Comparison of ENCODE assay signal across 1 cellular context in the genomic region with DNA sequence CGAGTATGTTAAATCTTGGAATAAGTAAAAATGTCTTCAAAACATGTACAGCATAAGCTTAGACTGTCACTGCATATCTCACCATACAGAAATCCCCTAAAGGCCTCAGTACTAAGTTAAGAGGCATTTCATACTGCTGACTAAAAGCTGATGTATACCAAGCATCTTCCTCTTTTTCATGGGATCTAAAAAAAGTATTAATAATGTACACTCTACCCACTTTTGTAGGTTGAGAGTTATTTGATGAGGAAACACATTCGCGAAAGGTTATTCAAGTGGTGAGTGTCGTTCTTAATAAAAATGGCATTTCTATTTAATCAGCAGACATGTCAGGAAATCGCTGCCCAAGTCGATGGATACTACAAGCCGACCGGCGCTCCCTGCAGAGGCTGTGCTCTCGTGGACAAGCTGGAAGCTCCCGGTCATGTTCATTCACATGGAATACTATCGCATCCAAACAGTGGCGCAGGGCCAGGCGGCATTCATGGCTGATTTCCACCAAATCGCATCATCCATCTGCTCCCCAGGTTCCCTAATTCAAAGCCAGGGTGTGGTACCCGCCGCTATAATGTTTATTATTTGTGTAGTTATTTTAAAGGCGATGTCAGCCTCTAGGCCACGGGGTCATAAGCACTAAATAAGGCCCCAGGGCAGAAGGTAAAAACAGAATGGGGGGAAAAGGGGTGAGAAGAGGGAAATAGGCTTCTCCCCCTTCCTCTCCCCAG.
A peak's percentile ranks its signal among the peaks of the same experiment; 100 is the strongest.
TF ChIP-seq lines count a peak whose summit lies in the region.

No MANE protein-coding gene starts in this region.

TF ChIP-seq in HepG2, 621 proteins besides CTCF, POLR2A, EP300 and RAD21 (continued from another document and continues in another):
- TF ChIP-seq, protein P1, sequence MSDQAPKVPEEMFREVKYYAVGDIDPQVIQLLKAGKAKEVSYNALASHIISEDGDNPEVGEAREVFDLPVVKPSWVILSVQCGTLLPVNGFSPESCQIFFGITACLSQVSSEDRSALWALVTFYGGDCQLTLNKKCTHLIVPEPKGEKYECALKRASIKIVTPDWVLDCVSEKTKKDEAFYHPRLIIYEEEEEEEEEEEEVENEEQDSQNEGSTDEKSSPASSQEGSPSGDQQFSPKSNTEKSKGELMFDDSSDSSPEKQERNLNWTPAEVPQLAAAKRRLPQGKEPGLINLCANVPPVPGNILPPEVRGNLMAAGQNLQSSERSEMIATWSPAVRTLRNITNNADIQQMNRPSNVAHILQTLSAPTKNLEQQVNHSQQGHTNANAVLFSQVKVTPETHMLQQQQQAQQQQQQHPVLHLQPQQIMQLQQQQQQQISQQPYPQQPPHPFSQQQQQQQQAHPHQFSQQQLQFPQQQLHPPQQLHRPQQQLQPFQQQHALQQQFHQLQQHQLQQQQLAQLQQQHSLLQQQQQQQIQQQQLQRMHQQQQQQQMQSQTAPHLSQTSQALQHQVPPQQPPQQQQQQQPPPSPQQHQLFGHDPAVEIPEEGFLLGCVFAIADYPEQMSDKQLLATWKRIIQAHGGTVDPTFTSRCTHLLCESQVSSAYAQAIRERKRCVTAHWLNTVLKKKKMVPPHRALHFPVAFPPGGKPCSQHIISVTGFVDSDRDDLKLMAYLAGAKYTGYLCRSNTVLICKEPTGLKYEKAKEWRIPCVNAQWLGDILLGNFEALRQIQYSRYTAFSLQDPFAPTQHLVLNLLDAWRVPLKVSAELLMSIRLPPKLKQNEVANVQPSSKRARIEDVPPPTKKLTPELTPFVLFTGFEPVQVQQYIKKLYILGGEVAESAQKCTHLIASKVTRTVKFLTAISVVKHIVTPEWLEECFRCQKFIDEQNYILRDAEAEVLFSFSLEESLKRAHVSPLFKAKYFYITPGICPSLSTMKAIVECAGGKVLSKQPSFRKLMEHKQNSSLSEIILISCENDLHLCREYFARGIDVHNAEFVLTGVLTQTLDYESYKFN (CRISPR knock-in tag; conservative IDR thresholded peaks at IDR 0.05), result no peak; the same call in 1 of the 2 replicates
- TF ChIP-seq GTF3A (CRISPR knock-in tag; conservative IDR thresholded peaks at IDR 0.05), result 0 out of 2 replicates have a peak, but pooled peaks have one; percentile 11
- TF ChIP-seq, protein P2, sequence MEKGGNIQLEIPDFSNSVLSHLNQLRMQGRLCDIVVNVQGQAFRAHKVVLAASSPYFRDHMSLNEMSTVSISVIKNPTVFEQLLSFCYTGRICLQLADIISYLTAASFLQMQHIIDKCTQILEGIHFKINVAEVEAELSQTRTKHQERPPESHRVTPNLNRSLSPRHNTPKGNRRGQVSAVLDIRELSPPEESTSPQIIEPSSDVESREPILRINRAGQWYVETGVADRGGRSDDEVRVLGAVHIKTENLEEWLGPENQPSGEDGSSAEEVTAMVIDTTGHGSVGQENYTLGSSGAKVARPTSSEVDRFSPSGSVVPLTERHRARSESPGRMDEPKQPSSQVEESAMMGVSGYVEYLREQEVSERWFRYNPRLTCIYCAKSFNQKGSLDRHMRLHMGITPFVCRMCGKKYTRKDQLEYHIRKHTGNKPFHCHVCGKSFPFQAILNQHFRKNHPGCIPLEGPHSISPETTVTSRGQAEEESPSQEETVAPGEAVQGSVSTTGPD (CRISPR knock-in tag; IDR thresholded peaks at IDR 0.05), result no peak
- TF ChIP-seq YEATS2 (CRISPR knock-in tag; IDR thresholded peaks at IDR 0.05; ENCODE audit: borderline replicate concordance), result 0 out of 2 replicates have a peak, but pooled peaks have one; percentile 15
- no peak for TF ChIP-seq ZNF234 (CRISPR knock-in tag; conservative IDR thresholded peaks at IDR 0.05)
- TF ChIP-seq MEF2D (CRISPR knock-in tag; IDR thresholded peaks at IDR 0.05), result peak; percentile 32; the same call in 1 of the 2 replicates
- TF ChIP-seq PPARG (CRISPR knock-in tag; conservative IDR thresholded peaks at IDR 0.05), result 0 out of 2 replicates have a peak, but pooled peaks have one; percentile 7
- peak; percentile 7; the same call in 1 of the 2 replicates for TF ChIP-seq HOXA3 (CRISPR knock-in tag; IDR thresholded peaks at IDR 0.05)
- TF ChIP-seq ZEB1 (IDR thresholded peaks at IDR 0.05; ENCODE audit: insufficient replicate concordance, low read depth), result no peak
- no peak for TF ChIP-seq PITX1 (CRISPR knock-in tag; IDR thresholded peaks at IDR 0.05)
- no peak for TF ChIP-seq ZNF232 (CRISPR knock-in tag; IDR thresholded peaks at IDR 0.05; ENCODE audit: borderline replicate concordance)
- TF ChIP-seq, protein P3, sequence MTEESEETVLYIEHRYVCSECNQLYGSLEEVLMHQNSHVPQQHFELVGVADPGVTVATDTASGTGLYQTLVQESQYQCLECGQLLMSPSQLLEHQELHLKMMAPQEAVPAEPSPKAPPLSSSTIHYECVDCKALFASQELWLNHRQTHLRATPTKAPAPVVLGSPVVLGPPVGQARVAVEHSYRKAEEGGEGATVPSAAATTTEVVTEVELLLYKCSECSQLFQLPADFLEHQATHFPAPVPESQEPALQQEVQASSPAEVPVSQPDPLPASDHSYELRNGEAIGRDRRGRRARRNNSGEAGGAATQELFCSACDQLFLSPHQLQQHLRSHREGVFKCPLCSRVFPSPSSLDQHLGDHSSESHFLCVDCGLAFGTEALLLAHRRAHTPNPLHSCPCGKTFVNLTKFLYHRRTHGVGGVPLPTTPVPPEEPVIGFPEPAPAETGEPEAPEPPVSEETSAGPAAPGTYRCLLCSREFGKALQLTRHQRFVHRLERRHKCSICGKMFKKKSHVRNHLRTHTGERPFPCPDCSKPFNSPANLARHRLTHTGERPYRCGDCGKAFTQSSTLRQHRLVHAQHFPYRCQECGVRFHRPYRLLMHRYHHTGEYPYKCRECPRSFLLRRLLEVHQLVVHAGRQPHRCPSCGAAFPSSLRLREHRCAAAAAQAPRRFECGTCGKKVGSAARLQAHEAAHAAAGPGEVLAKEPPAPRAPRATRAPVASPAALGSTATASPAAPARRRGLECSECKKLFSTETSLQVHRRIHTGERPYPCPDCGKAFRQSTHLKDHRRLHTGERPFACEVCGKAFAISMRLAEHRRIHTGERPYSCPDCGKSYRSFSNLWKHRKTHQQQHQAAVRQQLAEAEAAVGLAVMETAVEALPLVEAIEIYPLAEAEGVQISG (CRISPR knock-in tag; IDR thresholded peaks at IDR 0.05), result 0 out of 2 replicates have a peak, but pooled peaks have one; percentile 6
- TF ChIP-seq, protein P4, sequence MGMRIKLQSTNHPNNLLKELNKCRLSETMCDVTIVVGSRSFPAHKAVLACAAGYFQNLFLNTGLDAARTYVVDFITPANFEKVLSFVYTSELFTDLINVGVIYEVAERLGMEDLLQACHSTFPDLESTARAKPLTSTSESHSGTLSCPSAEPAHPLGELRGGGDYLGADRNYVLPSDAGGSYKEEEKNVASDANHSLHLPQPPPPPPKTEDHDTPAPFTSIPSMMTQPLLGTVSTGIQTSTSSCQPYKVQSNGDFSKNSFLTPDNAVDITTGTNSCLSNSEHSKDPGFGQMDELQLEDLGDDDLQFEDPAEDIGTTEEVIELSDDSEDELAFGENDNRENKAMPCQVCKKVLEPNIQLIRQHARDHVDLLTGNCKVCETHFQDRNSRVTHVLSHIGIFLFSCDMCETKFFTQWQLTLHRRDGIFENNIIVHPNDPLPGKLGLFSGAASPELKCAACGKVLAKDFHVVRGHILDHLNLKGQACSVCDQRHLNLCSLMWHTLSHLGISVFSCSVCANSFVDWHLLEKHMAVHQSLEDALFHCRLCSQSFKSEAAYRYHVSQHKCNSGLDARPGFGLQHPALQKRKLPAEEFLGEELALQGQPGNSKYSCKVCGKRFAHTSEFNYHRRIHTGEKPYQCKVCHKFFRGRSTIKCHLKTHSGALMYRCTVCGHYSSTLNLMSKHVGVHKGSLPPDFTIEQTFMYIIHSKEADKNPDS (CRISPR knock-in tag; IDR thresholded peaks at IDR 0.05), result no peak
- TF ChIP-seq, protein P5, sequence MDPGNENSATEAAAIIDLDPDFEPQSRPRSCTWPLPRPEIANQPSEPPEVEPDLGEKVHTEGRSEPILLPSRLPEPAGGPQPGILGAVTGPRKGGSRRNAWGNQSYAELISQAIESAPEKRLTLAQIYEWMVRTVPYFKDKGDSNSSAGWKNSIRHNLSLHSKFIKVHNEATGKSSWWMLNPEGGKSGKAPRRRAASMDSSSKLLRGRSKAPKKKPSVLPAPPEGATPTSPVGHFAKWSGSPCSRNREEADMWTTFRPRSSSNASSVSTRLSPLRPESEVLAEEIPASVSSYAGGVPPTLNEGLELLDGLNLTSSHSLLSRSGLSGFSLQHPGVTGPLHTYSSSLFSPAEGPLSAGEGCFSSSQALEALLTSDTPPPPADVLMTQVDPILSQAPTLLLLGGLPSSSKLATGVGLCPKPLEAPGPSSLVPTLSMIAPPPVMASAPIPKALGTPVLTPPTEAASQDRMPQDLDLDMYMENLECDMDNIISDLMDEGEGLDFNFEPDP (CRISPR knock-in tag; conservative IDR thresholded peaks at IDR 0.05), result 0 out of 2 replicates have a peak, but pooled peaks have one; percentile 71
- TF ChIP-seq, protein P6, sequence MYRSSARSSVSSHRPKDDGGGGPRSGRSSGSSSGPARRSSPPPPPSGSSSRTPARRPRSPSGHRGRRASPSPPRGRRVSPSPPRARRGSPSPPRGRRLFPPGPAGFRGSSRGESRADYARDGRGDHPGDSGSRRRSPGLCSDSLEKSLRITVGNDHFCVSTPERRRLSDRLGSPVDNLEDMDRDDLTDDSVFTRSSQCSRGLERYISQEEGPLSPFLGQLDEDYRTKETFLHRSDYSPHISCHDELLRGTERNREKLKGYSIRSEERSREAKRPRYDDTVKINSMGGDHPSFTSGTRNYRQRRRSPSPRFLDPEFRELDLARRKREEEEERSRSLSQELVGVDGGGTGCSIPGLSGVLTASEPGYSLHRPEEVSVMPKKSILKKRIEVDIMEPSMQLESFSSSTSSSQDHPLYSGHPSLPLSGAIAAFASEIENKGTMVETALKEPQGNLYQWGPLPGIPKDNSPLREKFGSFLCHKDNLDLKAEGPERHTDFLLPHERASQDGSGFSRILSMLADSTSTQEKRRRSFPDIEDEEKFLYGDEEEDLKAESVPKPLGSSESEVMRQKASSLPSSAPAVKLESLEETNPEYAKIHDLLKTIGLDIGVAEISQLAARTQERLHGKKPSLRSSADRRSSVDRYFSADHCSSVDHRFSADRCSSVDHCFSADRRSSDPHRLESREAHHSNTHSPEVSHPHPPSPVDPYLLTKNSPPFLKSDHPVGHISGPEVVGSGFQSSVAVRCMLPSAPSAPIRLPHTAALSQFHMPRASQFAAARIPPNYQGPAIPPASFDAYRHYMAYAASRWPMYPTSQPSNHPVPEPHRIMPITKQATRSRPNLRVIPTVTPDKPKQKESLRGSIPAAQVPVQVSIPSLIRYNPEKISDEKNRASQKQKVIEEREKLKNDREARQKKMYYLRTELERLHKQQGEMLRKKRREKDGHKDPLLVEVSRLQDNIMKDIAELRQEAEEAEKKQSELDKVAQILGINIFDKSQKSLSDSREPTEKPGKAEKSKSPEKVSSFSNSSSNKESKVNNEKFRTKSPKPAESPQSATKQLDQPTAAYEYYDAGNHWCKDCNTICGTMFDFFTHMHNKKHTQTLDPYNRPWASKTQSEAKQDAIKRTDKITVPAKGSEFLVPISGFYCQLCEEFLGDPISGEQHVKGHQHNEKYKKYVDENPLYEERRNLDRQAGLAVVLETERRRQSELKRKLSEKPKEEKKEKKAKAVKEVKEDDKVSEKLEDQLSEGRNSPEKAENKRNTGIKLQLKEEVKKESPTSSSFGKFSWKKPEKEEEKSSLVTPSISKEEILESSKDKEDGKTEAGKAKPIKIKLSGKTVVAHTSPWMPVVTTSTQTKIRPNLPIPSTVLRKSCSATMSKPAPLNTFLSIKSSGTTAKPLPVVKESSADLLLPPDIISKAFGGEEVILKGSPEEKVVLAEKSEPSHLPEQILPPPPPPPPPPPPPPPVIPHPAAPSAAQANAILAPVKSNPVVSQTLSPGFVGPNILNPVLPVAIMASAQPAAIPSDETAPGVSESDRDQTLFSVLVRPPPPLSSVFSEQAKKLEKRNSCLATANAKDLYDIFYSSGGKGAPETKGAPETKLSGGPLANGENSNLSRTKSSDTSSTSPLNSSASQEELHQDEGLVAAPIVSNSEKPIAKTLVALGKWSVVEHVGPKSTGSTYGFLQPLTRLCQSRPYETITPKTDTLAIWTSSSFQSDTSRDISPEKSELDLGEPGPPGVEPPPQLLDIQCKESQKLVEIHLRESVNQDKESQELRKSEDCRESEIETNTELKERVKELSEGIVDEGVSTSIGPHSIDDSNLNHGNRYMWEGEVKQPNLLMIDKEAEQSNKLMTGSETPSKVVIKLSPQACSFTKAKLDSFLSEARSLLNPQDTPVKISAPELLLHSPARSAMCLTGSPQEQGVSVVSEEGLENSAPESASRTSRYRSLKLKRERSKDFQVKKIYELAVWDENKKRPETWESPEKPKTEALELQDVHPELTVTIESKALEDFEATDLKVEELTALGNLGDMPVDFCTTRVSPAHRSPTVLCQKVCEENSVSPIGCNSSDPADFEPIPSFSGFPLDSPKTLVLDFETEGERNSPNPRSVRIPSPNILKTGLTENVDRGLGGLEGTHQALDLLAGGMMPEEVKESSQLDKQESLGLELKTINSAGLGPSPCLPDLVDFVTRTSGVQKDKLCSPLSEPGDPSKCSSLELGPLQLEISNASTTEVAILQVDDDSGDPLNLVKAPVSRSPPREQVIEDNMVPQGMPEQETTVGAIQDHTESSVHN (CRISPR knock-in tag; IDR thresholded peaks at IDR 0.05), result 0 out of 2 replicates have a peak, but pooled peaks have one; percentile 75
- no peak for TF ChIP-seq GATA4 (IDR thresholded peaks at IDR 0.05; ENCODE audit: borderline replicate concordance, low read depth)
- TF ChIP-seq, protein P7, sequence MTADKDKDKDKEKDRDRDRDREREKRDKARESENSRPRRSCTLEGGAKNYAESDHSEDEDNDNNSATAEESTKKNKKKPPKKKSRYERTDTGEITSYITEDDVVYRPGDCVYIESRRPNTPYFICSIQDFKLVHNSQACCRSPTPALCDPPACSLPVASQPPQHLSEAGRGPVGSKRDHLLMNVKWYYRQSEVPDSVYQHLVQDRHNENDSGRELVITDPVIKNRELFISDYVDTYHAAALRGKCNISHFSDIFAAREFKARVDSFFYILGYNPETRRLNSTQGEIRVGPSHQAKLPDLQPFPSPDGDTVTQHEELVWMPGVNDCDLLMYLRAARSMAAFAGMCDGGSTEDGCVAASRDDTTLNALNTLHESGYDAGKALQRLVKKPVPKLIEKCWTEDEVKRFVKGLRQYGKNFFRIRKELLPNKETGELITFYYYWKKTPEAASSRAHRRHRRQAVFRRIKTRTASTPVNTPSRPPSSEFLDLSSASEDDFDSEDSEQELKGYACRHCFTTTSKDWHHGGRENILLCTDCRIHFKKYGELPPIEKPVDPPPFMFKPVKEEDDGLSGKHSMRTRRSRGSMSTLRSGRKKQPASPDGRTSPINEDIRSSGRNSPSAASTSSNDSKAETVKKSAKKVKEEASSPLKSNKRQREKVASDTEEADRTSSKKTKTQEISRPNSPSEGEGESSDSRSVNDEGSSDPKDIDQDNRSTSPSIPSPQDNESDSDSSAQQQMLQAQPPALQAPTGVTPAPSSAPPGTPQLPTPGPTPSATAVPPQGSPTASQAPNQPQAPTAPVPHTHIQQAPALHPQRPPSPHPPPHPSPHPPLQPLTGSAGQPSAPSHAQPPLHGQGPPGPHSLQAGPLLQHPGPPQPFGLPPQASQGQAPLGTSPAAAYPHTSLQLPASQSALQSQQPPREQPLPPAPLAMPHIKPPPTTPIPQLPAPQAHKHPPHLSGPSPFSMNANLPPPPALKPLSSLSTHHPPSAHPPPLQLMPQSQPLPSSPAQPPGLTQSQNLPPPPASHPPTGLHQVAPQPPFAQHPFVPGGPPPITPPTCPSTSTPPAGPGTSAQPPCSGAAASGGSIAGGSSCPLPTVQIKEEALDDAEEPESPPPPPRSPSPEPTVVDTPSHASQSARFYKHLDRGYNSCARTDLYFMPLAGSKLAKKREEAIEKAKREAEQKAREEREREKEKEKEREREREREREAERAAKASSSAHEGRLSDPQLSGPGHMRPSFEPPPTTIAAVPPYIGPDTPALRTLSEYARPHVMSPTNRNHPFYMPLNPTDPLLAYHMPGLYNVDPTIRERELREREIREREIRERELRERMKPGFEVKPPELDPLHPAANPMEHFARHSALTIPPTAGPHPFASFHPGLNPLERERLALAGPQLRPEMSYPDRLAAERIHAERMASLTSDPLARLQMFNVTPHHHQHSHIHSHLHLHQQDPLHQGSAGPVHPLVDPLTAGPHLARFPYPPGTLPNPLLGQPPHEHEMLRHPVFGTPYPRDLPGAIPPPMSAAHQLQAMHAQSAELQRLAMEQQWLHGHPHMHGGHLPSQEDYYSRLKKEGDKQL (CRISPR knock-in tag; IDR thresholded peaks at IDR 0.05; ENCODE audit: low read depth), result 0 out of 2 replicates have a peak, but pooled peaks have one; percentile 25
- TF ChIP-seq TSC22D2 (CRISPR knock-in tag; IDR thresholded peaks at IDR 0.05; ENCODE audit: borderline replicate concordance), result 0 out of 2 replicates have a peak, but pooled peaks have one; percentile 20
